ENCODE assay signal across 9 cellular contexts in the genomic region with DNA sequence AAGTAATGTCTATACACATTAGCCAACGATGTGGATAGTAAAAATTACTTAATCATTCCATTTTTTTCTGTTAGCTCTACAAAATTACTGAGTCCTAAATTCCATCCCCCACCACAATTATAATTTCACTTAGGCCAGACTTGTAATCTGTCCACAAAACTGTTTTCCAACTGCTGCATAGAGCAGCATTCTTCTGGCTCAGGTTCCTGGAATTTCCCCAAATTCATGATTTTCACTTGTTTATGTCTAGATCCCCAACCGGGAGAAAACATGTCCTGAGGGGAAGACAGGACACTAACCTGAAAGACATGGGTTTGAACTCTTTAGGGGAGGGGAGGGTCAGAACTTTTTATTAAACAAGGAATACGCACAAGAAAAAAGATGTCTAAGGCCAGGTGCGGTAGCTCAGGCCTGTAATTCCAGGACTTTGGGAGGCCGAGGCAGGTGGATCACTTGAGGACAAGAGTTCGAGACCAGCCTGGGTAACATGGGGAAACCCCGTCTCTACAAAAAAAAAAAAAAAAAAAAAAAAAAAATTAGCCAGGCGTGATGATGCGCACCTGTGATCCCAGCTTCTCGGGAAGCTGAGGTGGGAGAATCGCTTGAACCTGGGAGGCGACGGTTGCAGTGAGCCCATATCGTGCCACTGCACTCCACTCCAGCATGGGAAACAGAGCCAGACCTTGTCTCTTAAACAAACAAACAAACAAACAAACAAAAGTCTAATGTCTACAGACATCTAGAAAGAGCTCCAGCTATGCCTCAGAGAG. TPM values are rescaled to one million over a fixed set of nuclear protein-coding genes. Genes with fewer than 3 reads are reported as not detected.
A peak's percentile ranks its signal among the peaks of the same experiment; 100 is the strongest.
DNase-seq lines count a peak whose midpoint lies in the region; ATAC-seq, FAIRE-seq and TF ChIP-seq lines count a peak whose summit lies in the region.
"Had no signal": no experiment of that assay in that cellular context is flagged by ENCODE, and none has a peak within 500 bp of the region (broad histone marks: within the 10 kb centered on the region; RNA-seq: fewer than 3 reads in every experiment).

No MANE protein-coding gene starts in this region.

- H3K27me3 Mint-ChIP-seq in activated CD4-positive, alpha-beta T cell treated with anti-CD3 and anti-CD28 coated beads, Interleukin-2, amount 10 ng/mL, durations not matched to agents 24 days and 14 days, result no peaks in the 10 kb centered on the region

- peak overlapping the region; percentile 90 for H3K4me3 Mint-ChIP-seq in activated CD4-positive, alpha-beta T cell treated with anti-CD3 and anti-CD28 coated beads, Interleukin-2, amount 10 ng/mL, durations not matched to agents 24 days and 14 days

- POLR2A ChIA-PET in Panc1 (lab: Charles Lee), result no interaction called here

- H3K4me1 Mint-ChIP-seq in activated CD4-positive, alpha-beta T cell treated with anti-CD3 and anti-CD28 coated beads, Interleukin-2, amount 10 ng/mL, durations not matched to agents 24 days and 14 days, result peaks cover 28% of the 10 kb centered on the region

- ATAC-seq in Panc1, result no peak

- intact Hi-C loops in activated CD4-positive, alpha-beta T cell treated with anti-CD3 and anti-CD28 coated beads, Interleukin-2, amount 10 ng/mL, durations not matched to agents 24 days and 14 days (cut with micrococcal nuclease), result loop anchor here (2.0 kb wide), 2 partner anchors 23 to 27 kb away; a partner anchor contains a TSS
- intact Hi-C loops in Panc1 (cut with micrococcal nuclease; ENCODE audit: unreplicated experiment), result no loop called here

- H3K36me3 Mint-ChIP-seq in activated CD4-positive, alpha-beta T cell treated with anti-CD3 and anti-CD28 coated beads, Interleukin-2, amount 10 ng/mL, durations not matched to agents 24 days and 14 days (ENCODE audit: low read depth), result peaks cover 20% of the 10 kb centered on the region

- 82% methylated on average over 14 of the region's 14 CpGs for WGBS in smooth muscle cell (ENCODE audit: low lambda C conversion rate)

- in situ Hi-C loops in Panc1 (cut with HindIII; ENCODE audit: low pct_unique_long_range_greater_than_20kb, low sequenced_read_pairs), result no loop called here

- no peak for FAIRE-seq in HTR-8/SVneo (lab: Jason Lieb, UNC)

- H3K4me2 ChIP-seq in smooth muscle cell, result peak overlapping the region; percentile 91

- H3K36me3 ChIP-seq in Panc1 (ENCODE audit: control insufficient read depth, insufficient read depth, low read length), result no peaks in the 10 kb centered on the region
- H3K36me3 ChIP-seq in smooth muscle cell (ENCODE audit: low read depth), result no peaks in the 10 kb centered on the region
- H3K36me3 ChIP-seq in H7 (replicated peaks; ENCODE audit: control insufficient read depth, insufficient read depth, low read length), result no peaks in the 10 kb centered on the region
- H3K36me3 ChIP-seq: Peyer's patch had no signal

- no peaks in the 10 kb centered on the region for H3F3A ChIP-seq in smooth muscle cell (ENCODE audit: low read depth)

- H3K4me3 ChIP-seq in Panc1 (ENCODE audit: low read depth in 2 of 2, low read length in 2 of 2) (peak overlapping the region; percentile 83 to 89), fibroblast of mammary gland (ENCODE audit: control insufficient read depth, low read depth, low read length) (peak overlapping the region; percentile 95), smooth muscle cell (peak overlapping the region; percentile 74), H7 (ENCODE audit: insufficient read depth, low read depth, low read length) (no peak overlapping the region)

- H4K20me1 ChIP-seq in smooth muscle cell (ENCODE audit: low read depth), result peaks cover 55% of the 10 kb centered on the region

- H3K4me1 ChIP-seq in Panc1 (ENCODE audit: control insufficient read depth, insufficient read depth, low read length) (peaks cover 29% of the 10 kb centered on the region), smooth muscle cell (ENCODE audit: low read depth) (peaks cover 7% of the 10 kb centered on the region)

- no TSS peak for BruUV-seq in Panc1 (replicated peaks; lab: Mats Ljungman, UMichigan)

- CTCF ChIA-PET in Panc1 (lab: Charles Lee), result interaction anchor here (0.6 to 0.8 kb wide), 2 partner anchors 17 to 29 kb away, joined by 6 to 11 read pairs; no protein-coding TSS in a partner anchor

- H3K9ac ChIP-seq in smooth muscle cell (ENCODE audit: low read depth), result peak overlapping the region; percentile 88

- H2AFZ ChIP-seq in smooth muscle cell (ENCODE audit: low read depth), result no peak overlapping the region

- H3K9me3 ChIP-seq in Panc1 (ENCODE audit: control insufficient read depth, insufficient read depth, low read depth, low read length) (no peaks in the 10 kb centered on the region), smooth muscle cell (replicated peaks; ENCODE audit: low read depth) (no peaks in the 10 kb centered on the region)
- H3K9me3 ChIP-seq: Peyer's patch had no signal

- no peaks in the 10 kb centered on the region for H3K27me3 ChIP-seq in Panc1 (ENCODE audit: control insufficient read depth, insufficient read depth, low read length)
- H3K27me3 ChIP-seq in smooth muscle cell (ENCODE audit: low read depth), result no peaks in the 10 kb centered on the region
- H3K27me3 ChIP-seq in H7 (ENCODE audit: control insufficient read depth, insufficient read depth, low read length), result no peaks in the 10 kb centered on the region; the same call in 1 of the 2 replicates
- H3K27me3 ChIP-seq: Peyer's patch had no signal

- no peak for TF ChIP-seq CTCF in Panc1 (IDR thresholded peaks at IDR 0.05)
- TF ChIP-seq CTCF in fibroblast of mammary gland (conservative IDR thresholded peaks at IDR 0.05; ENCODE audit: control insufficient read depth, insufficient read depth, low read depth, low read length), result no peak
- TF ChIP-seq CTCF in smooth muscle cell (IDR thresholded peaks at IDR 0.05; ENCODE audit: borderline replicate concordance, insufficient read depth, poor library complexity, severe bottlenecking), result no peak

- H3K27ac Mint-ChIP-seq in activated CD4-positive, alpha-beta T cell treated with anti-CD3 and anti-CD28 coated beads, Interleukin-2, amount 10 ng/mL, durations not matched to agents 24 days and 14 days, result no peak overlapping the region

- DNase-seq in activated CD4-positive, alpha-beta T cell treated with anti-CD3 and anti-CD28 coated beads, Interleukin-2, amount 10 ng/mL, durations not matched to agents 24 days and 14 days, result no peak
- DNase-seq in activated CD4-positive, alpha-beta T cell treated with anti-CD3 and anti-CD28 coated beads for 4 hours, result no peak
- DNase-seq in Panc1 (ENCODE audit: low read depth, low spot score) (no peak), fibroblast of mammary gland (ENCODE audit: low read depth) (peak; percentile 9), smooth muscle cell (lab: John Stamatoyannopoulos, UW; ENCODE audit: unreplicated experiment) (no peak), H7 (no peak), HK-2 (ENCODE audit: unreplicated experiment) (no peak), HTR-8/SVneo (ENCODE audit: insufficient read length, low spot score) (no peak)
- DNase-seq: Peyer's patch had no signal

- H3K27ac ChIP-seq in Panc1 (ENCODE audit: low read length) (peak overlapping the region; percentile 92; the same call in 1 of the 2 replicates), smooth muscle cell (ENCODE audit: low read depth) (peak overlapping the region; percentile 77)

- H3K9me3 Mint-ChIP-seq in activated CD4-positive, alpha-beta T cell treated with anti-CD3 and anti-CD28 coated beads, Interleukin-2, amount 10 ng/mL, durations not matched to agents 24 days and 14 days, result peaks cover 3% of the 10 kb centered on the region

- H3K79me2 ChIP-seq in smooth muscle cell (ENCODE audit: low read depth), result peaks cover 57% of the 10 kb centered on the region

RNA-seq across cellular contexts. Expression of a gene that starts 1.5 kb away (rescaled TPM):
- 144 and 146 TPM in 2 replicates for total RNA-seq in activated CD4-positive, alpha-beta T cell treated with anti-CD3 and anti-CD28 coated beads, Interleukin-2, amount 10 ng/mL, durations not matched to agents 24 days and 14 days
- total RNA-seq in Panc1 (2021; ENCODE audit: unreplicated experiment) (159 TPM), smooth muscle cell (79.4 and 98.0 TPM in 2 replicates)
- polyA plus RNA-seq in Panc1 (2012; ENCODE audit: insufficient read length), result 146 TPM
- polyA plus RNA-seq in smooth muscle cell, result 110 and 119 TPM in 2 replicates
- total RNA-seq in H7 (2014; rRNA removed; shearing (Covaris generic)), result 124 and 147 TPM in 2 replicates

RNA-seq across cellular contexts. Expression of a gene that starts 26.8 kb away (rescaled TPM):
- 0.31 and 0.89 TPM in 2 replicates for total RNA-seq in activated CD4-positive, alpha-beta T cell treated with anti-CD3 and anti-CD28 coated beads, Interleukin-2, amount 10 ng/mL, durations not matched to agents 24 days and 14 days
- 0.51 TPM for total RNA-seq in Panc1 (2021; ENCODE audit: unreplicated experiment)
- polyA plus RNA-seq in Panc1 (2012; ENCODE audit: insufficient read length), result 1.2 TPM
- 0.22 and 0.45 TPM in 2 replicates for total RNA-seq in smooth muscle cell
- 0.35 TPM in 1 of 2 replicates, not detected in the other for polyA plus RNA-seq in smooth muscle cell
- 0.33 TPM in 1 of 2 replicates, not detected in the other for total RNA-seq in H7 (2014; rRNA removed; shearing (Covaris generic))
